9 cellular contexts compared by ENCODE assay signal in the genomic region with DNA sequence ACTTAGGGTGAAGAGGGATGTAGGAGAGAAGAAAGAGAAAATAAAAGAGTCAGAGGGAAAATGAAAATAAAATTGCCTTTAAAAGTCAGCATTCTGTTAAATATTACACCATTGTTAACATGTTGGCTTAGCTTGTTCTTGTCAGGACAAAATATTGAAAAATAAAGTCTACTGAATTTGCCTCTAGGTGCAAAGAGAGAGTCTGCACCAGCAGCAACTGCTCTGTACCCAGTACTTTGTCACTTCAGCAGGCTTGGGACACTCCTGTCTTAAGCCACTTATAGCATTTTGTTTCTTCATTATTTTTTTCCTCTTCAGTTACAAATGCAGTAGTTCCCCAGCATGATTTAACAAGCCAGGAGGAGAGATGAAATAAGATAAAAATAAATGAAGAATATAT. TPM values are rescaled to one million over a fixed set of nuclear protein-coding genes. Genes with fewer than 3 reads are reported as not detected.
"Had no signal": no experiment of that assay in that cellular context is flagged by ENCODE, and none has a peak within 500 bp of the region (broad histone marks: within the 10 kb centered on the region; RNA-seq: fewer than 3 reads in every experiment).

No MANE protein-coding gene starts in this region.

- H3K4me1 ChIP-seq: HAP-1 had no signal

- FAIRE-seq: HTR-8/SVneo had no signal

- H3K36me3 ChIP-seq: HAP-1 had no signal

- DNase-seq: GOT3, H7, HFFc6, KBM-7 had no signal

- ATAC-seq: HCT116 had no signal

- H3K9me3 ChIP-seq: HAP-1 had no signal

- H3K4me3 ChIP-seq: HAP-1 had no signal

RNA-seq across cellular contexts. Expression of a gene that starts 11.0 kb away (rescaled TPM):
- total RNA-seq: HT-29 had no signal
- polyA plus RNA-seq: IgD-negative memory B cell had no signal
